Comparison of ENCODE assay signal across 19 cellular contexts in genomic region chr2:159944874-159945273, GRCh38.
"Had no signal": no experiment of that assay in that cellular context is flagged by ENCODE, and none has a peak within 500 bp of the region (broad histone marks: within the 10 kb centered on the region; RNA-seq: fewer than 3 reads in every experiment).

No MANE protein-coding gene starts in this region.

- H3K27me3 ChIP-seq: esophagus muscularis mucosa, gastroesophageal sphincter, sigmoid colon had no signal

- H3K4me3 ChIP-seq: esophagus muscularis mucosa, gastroesophageal sphincter, psoas muscle, sigmoid colon had no signal

- H3K4me3 Mint-ChIP-seq: dendritic cell treated with granulocyte-macrophage colony-stimulating factor and Interleukin-4, amounts not matched to agents 40 ng/mL and 50 ng/mL, for 4 days; effector memory CD8-positive, alpha-beta T cell; naive thymus-derived CD4-positive, alpha-beta T cell; nephron progenitor cell; type B pancreatic cell had no signal

- H3K4me1 ChIP-seq: esophagus muscularis mucosa, gastroesophageal sphincter, psoas muscle had no signal

- H3K9me3 ChIP-seq: esophagus muscularis mucosa, gastroesophageal sphincter, psoas muscle, sigmoid colon had no signal

- ATAC-seq: effector memory CD8-positive, alpha-beta T cell; gastroesophageal sphincter; left lobe of liver; naive thymus-derived CD4-positive, alpha-beta T cell; psoas muscle had no signal

- H3K27ac ChIP-seq: epithelial cell of prostate, esophagus muscularis mucosa, gastroesophageal sphincter, psoas muscle, sigmoid colon had no signal

- DNase-seq: effector memory CD8-positive, alpha-beta T cell; foreskin fibroblast; glutamatergic neuron; islet precursor cell; mammary epithelial cell; naive thymus-derived CD4-positive, alpha-beta T cell; nephron progenitor cell; psoas muscle; sigmoid colon; small intestine; stimulated activated CD4-positive, alpha-beta T cell treated with anti-CD3 and anti-CD28 coated beads, Interleukin-12 subunit alpha, Interleukin-12 subunit beta, amount 100 ng/mL, for 4 hours; stimulated activated naive CD4-positive, alpha-beta T cell treated with Interleukin-2 at 50 U/mL for 16 hours had no signal

- H3K9me3 Mint-ChIP-seq: dendritic cell treated with granulocyte-macrophage colony-stimulating factor and Interleukin-4, amounts not matched to agents 40 ng/mL and 50 ng/mL, for 4 days; effector memory CD8-positive, alpha-beta T cell; nephron progenitor cell; type B pancreatic cell had no signal

- H3K27ac Mint-ChIP-seq: dendritic cell treated with granulocyte-macrophage colony-stimulating factor and Interleukin-4, amounts not matched to agents 40 ng/mL and 50 ng/mL, for 4 days; effector memory CD8-positive, alpha-beta T cell; naive thymus-derived CD4-positive, alpha-beta T cell; nephron progenitor cell; type B pancreatic cell had no signal

- H3K27me3 Mint-ChIP-seq: type B pancreatic cell had no signal

- H3K36me3 ChIP-seq: esophagus muscularis mucosa, gastroesophageal sphincter, sigmoid colon had no signal

- FAIRE-seq: small intestine, urothelium cell line had no signal

- H3K36me3 Mint-ChIP-seq: type B pancreatic cell had no signal

- H3K4me1 Mint-ChIP-seq: naive thymus-derived CD4-positive, alpha-beta T cell; nephron progenitor cell had no signal
